Comparison of ENCODE assay signal across 1 cellular context in genomic region chr18:67132919-67133318, GRCh38.
TF ChIP-seq lines count a peak whose summit lies in the region.

No MANE protein-coding gene starts in this region.

TF ChIP-seq in liver, 16 proteins besides CTCF, POLR2A, EP300 and RAD21 (continued from another document):
- TF ChIP-seq REST (IDR thresholded peaks at IDR 0.05) (peak; percentile 25), FOXA1 (IDR thresholded peaks at IDR 0.05) (peak; percentile 28), TAF1 (conservative IDR thresholded peaks at IDR 0.05) (no peak), SP1 (IDR thresholded peaks at IDR 0.05) (peak; percentile 51), HNF4G (IDR thresholded peaks at IDR 0.05) (no peak), FOXA2 (IDR thresholded peaks at IDR 0.05) (peak; percentile 8), ATF3 (IDR thresholded peaks at IDR 0.05) (no peak), GABPA (IDR thresholded peaks at IDR 0.05 in 1 of 2, conservative IDR thresholded peaks at IDR 0.05 in 1 of 2) (no peak), YY1 (IDR thresholded peaks at IDR 0.05) (no peak), JUND (IDR thresholded peaks at IDR 0.05) (peak; percentile 56 to 63), RXRA (IDR thresholded peaks at IDR 0.05) (peak; percentile 86 to 93), HNF4A (conservative IDR thresholded peaks at IDR 0.05) (peak; percentile 77 to 82)
